8 cellular contexts compared by ENCODE assay signal in genomic region chr17:1713878-1714487, GRCh38. TPM values are rescaled to one million over a fixed set of nuclear protein-coding genes. Genes with fewer than 3 reads are reported as not detected.
DNase-seq lines count a peak whose midpoint lies in the region; ATAC-seq and TF ChIP-seq lines count a peak whose summit lies in the region.

No MANE protein-coding gene starts in this region.

- peak; percentile 52; the same call in 1 of the 2 replicates for TF ChIP-seq CTCF in OCI-LY1 (IDR thresholded peaks at IDR 0.05; ENCODE audit: low read length)

- no peaks in the 10 kb centered on the region for H3K9me3 ChIP-seq in OCI-LY1 (ENCODE audit: low read length)
- H3K9me3 ChIP-seq in naive thymus-derived CD4-positive, alpha-beta T cell (ENCODE audit: control insufficient read depth in 2 of 3, low read length in 3 of 3): no peaks in the 10 kb centered on the region

- no peaks in the 10 kb centered on the region for H3K36me3 ChIP-seq in OCI-LY1 (ENCODE audit: insufficient read depth, low read length)
- no peaks in the 10 kb centered on the region for H3K36me3 ChIP-seq in naive thymus-derived CD4-positive, alpha-beta T cell (ENCODE audit: control insufficient read depth in 2 of 3, insufficient read depth in 3 of 3, low read length in 3 of 3)

- H3K27me3 ChIP-seq in OCI-LY1 (ENCODE audit: insufficient read depth, low read length): peaks cover 4% of the 10 kb centered on the region; the same call in 1 of the 2 replicates
- H3K27me3 ChIP-seq in naive thymus-derived CD4-positive, alpha-beta T cell (ENCODE audit: control insufficient read depth in 2 of 2, insufficient read depth in 2 of 2, low read length in 2 of 2): peaks cover 0 to 7% of the 10 kb centered on the region in 2 donors

- H3K9me2 ChIP-seq in OCI-LY1 (ENCODE audit: low read depth, low read length): no peaks in the 10 kb centered on the region

- DNase-seq in activated naive CD8-positive, alpha-beta T cell treated with anti-CD3 and anti-CD28 coated beads, Interleukin-2, amount 50 U/mL, for 24 hours: no peak
- peak; percentile 35 to 62 for DNase-seq in dermis microvascular lymphatic vessel endothelial cell (ENCODE audit: low read depth in 2 of 2)
- no peak for DNase-seq in naive thymus-derived CD4-positive, alpha-beta T cell
- no peak for DNase-seq in NCI-H774 (lab: John Stamatoyannopoulos, UW)

- no peaks in the 10 kb centered on the region for H3K79me2 ChIP-seq in OCI-LY1 (ENCODE audit: insufficient read depth, low read length)

- no peak for ATAC-seq in activated naive CD8-positive, alpha-beta T cell treated with anti-CD3 and anti-CD28 coated beads, Interleukin-2, amount 50 U/mL, for 24 hours
- no peak for ATAC-seq in naive thymus-derived CD4-positive, alpha-beta T cell
- ATAC-seq in HG02938 (IDR thresholded peaks at IDR 0.05; ENCODE audit: unreplicated experiment): no peak
- no peak for ATAC-seq in HG03039 (IDR thresholded peaks at IDR 0.05; ENCODE audit: unreplicated experiment)

- intact Hi-C loops in naive thymus-derived CD4-positive, alpha-beta T cell (cut with micrococcal nuclease): no loop called here

- no peaks in the 10 kb centered on the region for H4K20me1 ChIP-seq in OCI-LY1 (ENCODE audit: insufficient read depth, low read length)

- POLR2A ChIA-PET in naive thymus-derived CD4-positive, alpha-beta T cell (lab: Charles Lee): interaction anchor here (1.2 kb wide), 1 partner anchor 120 kb away, joined by 3 read pairs; no protein-coding TSS in a partner anchor

- no peak overlapping the region for H2AFZ ChIP-seq in OCI-LY1 (ENCODE audit: low read length)

- H3F3A ChIP-seq in OCI-LY1 (ENCODE audit: insufficient read depth, low read length): peaks cover 4% of the 10 kb centered on the region; the same call in 1 of the 2 replicates

- H3K4me1 ChIP-seq in OCI-LY1 (ENCODE audit: insufficient read depth, low read length, severe bottlenecking): peaks cover 29% of the 10 kb centered on the region
- peaks cover 20 to 30% of the 10 kb centered on the region in 2 donors for H3K4me1 ChIP-seq in naive thymus-derived CD4-positive, alpha-beta T cell (ENCODE audit: control insufficient read depth in 2 of 2, insufficient read depth in 2 of 2, low read length in 2 of 2)

- CTCF ChIA-PET in naive thymus-derived CD4-positive, alpha-beta T cell (lab: Charles Lee): no interaction called here

- peak overlapping the region; percentile 57 for H3K4me3 Mint-ChIP-seq in activated naive CD8-positive, alpha-beta T cell
- H3K4me3 Mint-ChIP-seq in activated naive CD8-positive, alpha-beta T cell treated with anti-CD3 and anti-CD28 coated beads, Interleukin-2, amount 50 U/mL, for 24 hours: no peak overlapping the region
- peak overlapping the region in 7 of 10 donors; percentile 49 to 97 (median 63) for H3K4me3 Mint-ChIP-seq in naive thymus-derived CD4-positive, alpha-beta T cell

- H3K9ac ChIP-seq in OCI-LY1 (ENCODE audit: low read length): no peak overlapping the region

- H3K27me3 Mint-ChIP-seq in activated naive CD8-positive, alpha-beta T cell: peaks cover 1% of the 10 kb centered on the region
- H3K27me3 Mint-ChIP-seq in activated naive CD8-positive, alpha-beta T cell treated with anti-CD3 and anti-CD28 coated beads, Interleukin-2, amount 50 U/mL, for 24 hours: peaks cover 19% of the 10 kb centered on the region
- H3K27me3 Mint-ChIP-seq in naive thymus-derived CD4-positive, alpha-beta T cell: peaks cover 0 to 20% (median 6%) of the 10 kb centered on the region in 5 donors

- H3K36me3 Mint-ChIP-seq in activated naive CD8-positive, alpha-beta T cell: no peaks in the 10 kb centered on the region
- no peaks in the 10 kb centered on the region for H3K36me3 Mint-ChIP-seq in activated naive CD8-positive, alpha-beta T cell treated with anti-CD3 and anti-CD28 coated beads, Interleukin-2, amount 50 U/mL, for 24 hours (ENCODE audit: low read depth)
- peaks cover 0 to 13% (median 0%) of the 10 kb centered on the region in 5 donors for H3K36me3 Mint-ChIP-seq in naive thymus-derived CD4-positive, alpha-beta T cell

- no peak overlapping the region for H3K27ac Mint-ChIP-seq in activated naive CD8-positive, alpha-beta T cell
- H3K27ac Mint-ChIP-seq in activated naive CD8-positive, alpha-beta T cell treated with anti-CD3 and anti-CD28 coated beads, Interleukin-2, amount 50 U/mL, for 24 hours: no peak overlapping the region
- H3K27ac Mint-ChIP-seq in naive thymus-derived CD4-positive, alpha-beta T cell: peak overlapping the region in 3 of 9 donors; percentile 38 to 72 (median 65)

- no peak overlapping the region for H3K27ac ChIP-seq in OCI-LY1 (ENCODE audit: low read depth, low read length, poor library complexity, severe bottlenecking)
- no peak overlapping the region for H3K27ac ChIP-seq in naive thymus-derived CD4-positive, alpha-beta T cell (ENCODE audit: low read depth, low read length)

- H3K4me1 Mint-ChIP-seq in activated naive CD8-positive, alpha-beta T cell (ENCODE audit: low read depth): peaks cover 37% of the 10 kb centered on the region
- peaks cover 36% of the 10 kb centered on the region for H3K4me1 Mint-ChIP-seq in activated naive CD8-positive, alpha-beta T cell treated with anti-CD3 and anti-CD28 coated beads, Interleukin-2, amount 50 U/mL, for 24 hours
- peaks cover 20 to 45% (median 31%) of the 10 kb centered on the region in 7 donors for H3K4me1 Mint-ChIP-seq in naive thymus-derived CD4-positive, alpha-beta T cell

- no peak overlapping the region for H3K4me2 ChIP-seq in OCI-LY1 (ENCODE audit: low read length)

- H3K4me3 ChIP-seq in OCI-LY1 (ENCODE audit: low read depth, low read length, poor library complexity, severe bottlenecking): no peak overlapping the region
- H3K4me3 ChIP-seq in naive thymus-derived CD4-positive, alpha-beta T cell (ENCODE audit: low read length): no peak overlapping the region

- no peaks in the 10 kb centered on the region for H3K9me3 Mint-ChIP-seq in activated naive CD8-positive, alpha-beta T cell (ENCODE audit: low read depth)
- no peaks in the 10 kb centered on the region for H3K9me3 Mint-ChIP-seq in activated naive CD8-positive, alpha-beta T cell treated with anti-CD3 and anti-CD28 coated beads, Interleukin-2, amount 50 U/mL, for 24 hours
- H3K9me3 Mint-ChIP-seq in naive thymus-derived CD4-positive, alpha-beta T cell: no peaks in the 10 kb centered on the region

RNA-seq across cellular contexts. Expression of gene TLCD2, which starts 3.8 kb away (rescaled TPM):
- total RNA-seq in dermis microvascular lymphatic vessel endothelial cell: 1.4 and 1.5 TPM in 2 replicates
- under 1 TPM in 4 of 5 experiments, not detected in 1; 0.05 to 0.49 (median 0.08) TPM for total RNA-seq in naive thymus-derived CD4-positive, alpha-beta T cell
- not detected for polyA plus RNA-seq in naive thymus-derived CD4-positive, alpha-beta T cell

RNA-seq across cellular contexts. Expression of gene WDR81, which starts 10.5 kb away (rescaled TPM):
- total RNA-seq in dermis microvascular lymphatic vessel endothelial cell: 7.8 and 11.4 TPM in 2 replicates
- total RNA-seq in naive thymus-derived CD4-positive, alpha-beta T cell: 10 to 100 TPM; 30.7 to 55.1 (median 38.3) TPM
- 10 to 100 TPM in 1 of 2 donors, 1 to 10 TPM in 1; 9.8 to 25.5 TPM for polyA plus RNA-seq in naive thymus-derived CD4-positive, alpha-beta T cell

RNA-seq across cellular contexts. Expression of gene SERPINF2, which starts 28.7 kb away (rescaled TPM):
- total RNA-seq in dermis microvascular lymphatic vessel endothelial cell: under 0.01 TPM in 1 of 2 replicates, not detected in the other
- total RNA-seq in naive thymus-derived CD4-positive, alpha-beta T cell: 1 to 10 TPM in 1 of 5 experiments, under 1 TPM in 4; 0.27 to 1.4 (median 0.65) TPM
- not detected for polyA plus RNA-seq in naive thymus-derived CD4-positive, alpha-beta T cell

RNA-seq across cellular contexts. Expression of gene PRPF8, which starts 29.3 kb away (rescaled TPM):
- total RNA-seq in dermis microvascular lymphatic vessel endothelial cell: 72.7 and 94.3 TPM in 2 replicates
- 100 to 1,000 TPM; 388 to 554 (median 460) TPM for total RNA-seq in naive thymus-derived CD4-positive, alpha-beta T cell
- 100 to 1,000 TPM; 167 to 272 TPM for polyA plus RNA-seq in naive thymus-derived CD4-positive, alpha-beta T cell

RNA-seq across cellular contexts. Expression of gene SERPINF1, which starts 47.9 kb away (rescaled TPM):
- not detected in 2 replicates for total RNA-seq in dermis microvascular lymphatic vessel endothelial cell
- 10 to 100 TPM in 1 of 5 experiments, 1 to 10 TPM in 3, not detected in 1; 1.5 to 12.1 (median 4.9) TPM for total RNA-seq in naive thymus-derived CD4-positive, alpha-beta T cell
- polyA plus RNA-seq in naive thymus-derived CD4-positive, alpha-beta T cell: 1 to 10 TPM; 4.6 to 8.9 TPM

Comparison
In these comparisons a context has a peak if more than half of its experiments do, and no peak if none do; other contexts are left out.
1. DNase-seq: peak in dermis microvascular lymphatic vessel endothelial cell (2 of 2); none in activated naive CD8-positive, alpha-beta T cell treated with anti-CD3 and anti-CD28 coated beads, Interleukin-2, amount 50 U/mL, for 24 hours (single experiment), naive thymus-derived CD4-positive, alpha-beta T cell (0 of 9) and NCI-H774 (single experiment).